ENCODE assay signal across 24 cellular contexts in the genomic region with DNA sequence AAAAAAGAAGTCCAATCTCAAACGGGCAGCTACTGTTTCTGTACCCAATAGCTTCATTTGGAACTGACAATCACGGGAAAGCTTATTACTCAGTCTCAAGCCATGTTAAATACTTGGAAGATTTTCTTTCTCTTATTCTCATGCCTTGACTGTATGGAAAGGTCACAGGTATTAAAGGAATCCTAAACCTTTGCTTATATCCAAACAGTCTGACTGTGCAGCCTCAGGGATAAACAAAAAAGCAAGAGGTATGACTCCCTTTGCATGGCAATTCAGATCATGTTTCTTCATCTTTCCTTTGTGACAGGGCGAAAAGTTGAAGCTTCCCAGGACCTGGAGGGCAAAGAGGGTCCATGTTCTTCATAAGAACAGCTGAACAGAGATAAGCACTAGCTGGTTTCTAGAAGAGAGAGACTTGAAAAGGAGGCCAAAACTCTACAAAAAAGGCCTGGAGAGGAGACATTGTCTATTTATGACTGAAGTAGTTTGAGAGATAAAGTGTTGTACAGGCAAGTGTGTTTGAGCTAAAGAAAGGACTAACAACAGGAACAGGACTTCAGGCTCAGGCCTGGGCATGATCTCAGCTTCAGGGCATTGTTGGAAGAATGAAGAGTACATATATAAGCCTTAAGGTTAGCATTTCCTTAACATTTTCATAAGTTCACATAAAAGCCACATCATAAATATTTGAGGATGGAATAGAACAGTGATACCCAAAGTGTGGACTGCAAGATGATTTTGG.
"Had no signal": no experiment of that assay in that cellular context is flagged by ENCODE, and none has a peak within 500 bp of the region (broad histone marks: within the 10 kb centered on the region; RNA-seq: fewer than 3 reads in every experiment).

No MANE protein-coding gene starts in this region.

- H3K4me3 ChIP-seq: gastroesophageal sphincter, lower lobe of right lung, mucosa of descending colon, spleen, tibial nerve had no signal

- FAIRE-seq: astrocyte, urothelium cell line had no signal

- H3K4me1 ChIP-seq: gastroesophageal sphincter, lower lobe of right lung, spleen, tibial nerve had no signal

- DNase-seq: activated CD4-positive, alpha-beta memory T cell treated with anti-CD3 and anti-CD28 coated beads for 36 hours; activated CD4-positive, alpha-beta T cell treated with anti-CD3 and anti-CD28 coated beads, Interleukin-2, amount 10 ng/mL, durations not matched to agents 24 days and 14 days; activated CD4-positive, CD25-positive, alpha-beta regulatory T cell treated with anti-CD3 and anti-CD28 coated beads, Interleukin-2, amount 50 U/mL, for 72 hours; activated CD8-positive, alpha-beta memory T cell treated with anti-CD3 and anti-CD28 coated beads, Interleukin-2, amount 50 U/mL, for 48 hours; activated gamma-delta T cell treated with Interleukin-2 at 50 U/mL for 16 hours; activated naive CD4-positive, alpha-beta T cell treated with anti-CD3 and anti-CD28 coated beads, Interleukin-2, amount 50 U/mL, for 16 hours; activated T-cell treated with anti-CD3 and anti-CD28 coated beads, Interleukin-2, amount 50 U/mL, for 24 hours; amniotic stem cell; brain microvascular endothelial cell; endodermal cell; hippocampal formation; lower lobe of right lung; mesendoderm; mucosa of descending colon; posterior cingulate gyrus; right cardiac atrium; spleen; stimulated activated naive CD4-positive, alpha-beta T cell treated with Interleukin-2 at 50 U/mL for 16 hours; T-helper 2 cell had no signal

- H3K9me3 ChIP-seq: gastroesophageal sphincter, lower lobe of right lung, mucosa of descending colon, spleen, tibial nerve had no signal

- ATAC-seq: gastroesophageal sphincter; lower lobe of right lung; mucosa of descending colon; natural killer cell treated with Interleukin-12 subunit alpha and Interleukin-12 subunit beta and Interleukin-15 and Interleukin-18, amount 100 ng/mL, for 72 hours; right cardiac atrium had no signal

- H3K27me3 ChIP-seq: brain microvascular endothelial cell, gastroesophageal sphincter, spleen, tibial nerve had no signal

- H3K27ac ChIP-seq: brain microvascular endothelial cell, gastroesophageal sphincter, lower lobe of right lung, spleen, tibial nerve had no signal

- H3K36me3 ChIP-seq: brain microvascular endothelial cell, gastroesophageal sphincter, lower lobe of right lung, spleen, tibial nerve had no signal
